ENCODE assay signal across 21 cellular contexts in the genomic region with DNA sequence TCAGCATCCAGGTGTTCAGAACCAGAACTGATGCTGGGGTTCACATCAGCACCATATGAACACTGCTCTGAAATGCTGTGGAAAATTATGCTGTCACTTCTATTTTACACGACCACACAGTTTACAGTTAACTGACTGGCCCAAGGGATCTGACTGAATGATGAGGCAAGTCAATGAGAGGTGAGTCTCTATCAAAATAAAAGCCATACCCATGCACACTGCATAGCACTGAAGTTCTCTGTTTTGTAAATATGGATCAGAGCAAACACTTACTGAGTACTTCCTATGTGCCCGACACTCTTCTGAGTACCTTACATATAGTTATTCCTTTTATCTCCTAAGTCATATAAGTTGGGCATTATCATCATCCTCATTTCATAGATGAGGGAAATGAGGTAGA.
"Had no signal": no experiment of that assay in that cellular context is flagged by ENCODE, and none has a peak within 500 bp of the region (broad histone marks: within the 10 kb centered on the region; RNA-seq: fewer than 3 reads in every experiment).

No MANE protein-coding gene starts in this region.

- H3K27me3 ChIP-seq: neutrophil, pancreas, right lobe of liver, suprapubic skin, transverse colon, vagina had no signal

- H3K36me3 Mint-ChIP-seq: mesothelial cell of epicardium; naive thymus-derived CD4-positive, alpha-beta T cell had no signal

- H3K27ac ChIP-seq: neutrophil, pancreas, right lobe of liver, suprapubic skin, transverse colon, vagina had no signal

- DNase-seq: cortex of kidney; effector memory CD8-positive, alpha-beta T cell; hypothalamus; mucosa of descending colon; naive thymus-derived CD4-positive, alpha-beta T cell; nephron progenitor cell; pancreas; right lobe of liver; small intestine; stimulated activated CD4-positive, alpha-beta T cell treated with anti-CD3 and anti-CD28 coated beads, Interleukin-15, amount 100 ng/mL, for 24 hours; stimulated activated CD4-positive, alpha-beta T cell treated with anti-CD3 and anti-CD28 coated beads, Interleukin-2, amount 100 ng/mL, for 48 hours; stimulated activated naive CD4-positive, alpha-beta T cell; stimulated activated naive CD8-positive, alpha-beta T cell treated with anti-CD3 and anti-CD28 coated beads, Interleukin-15, amount 100 ng/mL, for 72 hours; transverse colon had no signal

- H3K4me3 Mint-ChIP-seq: effector memory CD8-positive, alpha-beta T cell; mesothelial cell of epicardium; naive thymus-derived CD4-positive, alpha-beta T cell; nephron progenitor cell; stimulated activated naive CD8-positive, alpha-beta T cell treated with anti-CD3 and anti-CD28 coated beads, Interleukin-15, amount 100 ng/mL, for 72 hours had no signal

- H3K27ac Mint-ChIP-seq: effector memory CD8-positive, alpha-beta T cell; mesothelial cell of epicardium; naive thymus-derived CD4-positive, alpha-beta T cell; progenitor cell of endocrine pancreas had no signal

- H3K9me3 ChIP-seq: mucosa of descending colon, neutrophil, pancreas, right lobe of liver, suprapubic skin, transverse colon, vagina had no signal

- H3K36me3 ChIP-seq: neutrophil, pancreas, right lobe of liver, suprapubic skin, transverse colon, vagina had no signal

- H3K9me3 Mint-ChIP-seq: effector memory CD8-positive, alpha-beta T cell; mesothelial cell of epicardium; stimulated activated naive CD8-positive, alpha-beta T cell treated with anti-CD3 and anti-CD28 coated beads, Interleukin-15, amount 100 ng/mL, for 72 hours had no signal

- H3K4me1 ChIP-seq: right lobe of liver, suprapubic skin had no signal

- H3K4me1 Mint-ChIP-seq: naive thymus-derived CD4-positive, alpha-beta T cell; nephron progenitor cell; stimulated activated naive CD8-positive, alpha-beta T cell treated with anti-CD3 and anti-CD28 coated beads, Interleukin-15, amount 100 ng/mL, for 72 hours had no signal

- FAIRE-seq: frontal cortex, keratinocyte, pancreas, small intestine had no signal

- H3K4me3 ChIP-seq: mucosa of descending colon, pancreas, right lobe of liver, suprapubic skin, transverse colon, vagina had no signal

- ATAC-seq: effector memory CD8-positive, alpha-beta T cell; mucosa of descending colon; naive thymus-derived CD4-positive, alpha-beta T cell; right lobe of liver; stimulated activated naive CD8-positive, alpha-beta T cell treated with anti-CD3 and anti-CD28 coated beads, Interleukin-15, amount 100 ng/mL, for 72 hours had no signal

- H3K27me3 Mint-ChIP-seq: progenitor cell of endocrine pancreas; stimulated activated naive CD8-positive, alpha-beta T cell treated with anti-CD3 and anti-CD28 coated beads, Interleukin-15, amount 100 ng/mL, for 72 hours had no signal
